ENCODE assay signal across 2 cellular contexts in the genomic region with DNA sequence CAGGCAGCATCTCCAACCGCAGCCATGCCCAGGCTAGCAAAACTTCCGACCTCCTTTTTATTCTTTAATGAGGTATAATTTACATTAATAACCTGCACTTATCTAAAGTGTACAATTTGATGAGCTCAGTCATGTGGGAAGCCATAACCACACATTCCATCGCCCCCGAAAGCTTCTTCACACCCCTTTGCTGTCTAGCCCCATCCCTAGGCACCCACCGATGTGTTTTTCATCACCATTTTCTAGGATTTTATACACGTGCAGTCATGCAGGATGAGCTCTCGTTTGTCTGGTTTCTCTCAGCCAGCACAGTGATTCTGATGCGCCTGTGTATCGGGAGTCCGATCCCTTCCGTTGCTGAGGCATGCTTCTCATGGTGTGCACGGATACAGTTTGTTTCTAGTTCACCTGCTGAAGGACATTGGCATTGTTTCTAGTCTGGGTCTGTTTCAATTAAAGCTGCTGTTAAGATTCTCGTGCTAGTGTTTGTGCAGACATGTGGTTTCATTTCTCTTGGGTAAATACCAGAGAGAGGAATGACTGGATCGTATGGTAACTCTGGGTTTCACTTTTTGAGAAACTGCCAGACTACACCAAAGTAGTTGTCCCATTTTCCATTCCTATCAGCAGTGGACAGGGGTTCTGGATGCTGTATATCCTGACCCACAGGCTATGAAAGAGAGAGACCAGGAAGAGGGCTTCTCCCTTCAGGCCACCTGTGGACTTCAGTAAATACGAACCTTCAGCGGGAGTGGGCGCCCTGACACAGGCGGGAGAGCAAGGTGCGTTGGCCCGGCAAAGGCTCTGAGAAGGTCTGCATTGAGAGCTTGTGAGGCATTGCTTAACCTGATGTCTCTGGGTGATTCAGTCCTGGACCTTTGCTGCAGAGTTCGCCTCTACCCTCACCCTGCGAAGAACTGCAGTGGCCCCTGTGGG.
TF ChIP-seq lines count a peak whose summit lies in the region.

No MANE protein-coding gene starts in this region.

TF ChIP-seq in SK-N-SH, 30 proteins besides CTCF, POLR2A, EP300 and RAD21:
- TF ChIP-seq CHD2 (IDR thresholded peaks at IDR 0.05; ENCODE audit: low read length, partially characterized antibody): no peak
- no peak for TF ChIP-seq MXI1 (IDR thresholded peaks at IDR 0.05; ENCODE audit: low read depth, low read length)
- no peak for TF ChIP-seq RCOR1 (IDR thresholded peaks at IDR 0.05; ENCODE audit: low read length)
- no peak for TF ChIP-seq NRF1 (IDR thresholded peaks at IDR 0.05; ENCODE audit: low read depth, low read length)
- no peak for TF ChIP-seq TEAD4 (IDR thresholded peaks at IDR 0.05; ENCODE audit: borderline replicate concordance, insufficient read depth)
- TF ChIP-seq, protein P1, sequence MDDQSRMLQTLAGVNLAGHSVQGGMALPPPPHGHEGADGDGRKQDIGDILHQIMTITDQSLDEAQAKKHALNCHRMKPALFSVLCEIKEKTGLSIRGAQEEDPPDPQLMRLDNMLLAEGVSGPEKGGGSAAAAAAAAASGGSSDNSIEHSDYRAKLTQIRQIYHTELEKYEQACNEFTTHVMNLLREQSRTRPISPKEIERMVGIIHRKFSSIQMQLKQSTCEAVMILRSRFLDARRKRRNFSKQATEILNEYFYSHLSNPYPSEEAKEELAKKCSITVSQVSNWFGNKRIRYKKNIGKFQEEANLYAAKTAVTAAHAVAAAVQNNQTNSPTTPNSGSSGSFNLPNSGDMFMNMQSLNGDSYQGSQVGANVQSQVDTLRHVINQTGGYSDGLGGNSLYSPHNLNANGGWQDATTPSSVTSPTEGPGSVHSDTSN (IDR thresholded peaks at IDR 0.05): no peak
- TF ChIP-seq POLR2AphosphoS5 (IDR thresholded peaks at IDR 0.05; ENCODE audit: low read depth, low read length): no peak
- no peak for TF ChIP-seq NFIC (IDR thresholded peaks at IDR 0.05; ENCODE audit: borderline replicate concordance)
- TF ChIP-seq, protein P2, sequence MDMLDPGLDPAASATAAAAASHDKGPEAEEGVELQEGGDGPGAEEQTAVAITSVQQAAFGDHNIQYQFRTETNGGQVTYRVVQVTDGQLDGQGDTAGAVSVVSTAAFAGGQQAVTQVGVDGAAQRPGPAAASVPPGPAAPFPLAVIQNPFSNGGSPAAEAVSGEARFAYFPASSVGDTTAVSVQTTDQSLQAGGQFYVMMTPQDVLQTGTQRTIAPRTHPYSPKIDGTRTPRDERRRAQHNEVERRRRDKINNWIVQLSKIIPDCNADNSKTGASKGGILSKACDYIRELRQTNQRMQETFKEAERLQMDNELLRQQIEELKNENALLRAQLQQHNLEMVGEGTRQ (IDR thresholded peaks at IDR 0.05; ENCODE audit: borderline replicate concordance, low read depth, low read length): no peak
- TF ChIP-seq ELF1 (IDR thresholded peaks at IDR 0.05): no peak
- TF ChIP-seq SMC3 (IDR thresholded peaks at IDR 0.05; ENCODE audit: low read depth, low read length): no peak
- no peak for TF ChIP-seq GABPA (IDR thresholded peaks at IDR 0.05; ENCODE audit: low read depth)
- TF ChIP-seq SIN3A (IDR thresholded peaks at IDR 0.05; ENCODE audit: borderline replicate concordance, low read depth, low read length): no peak
- no peak for TF ChIP-seq RFX5 (IDR thresholded peaks at IDR 0.05; ENCODE audit: low read length)
- TF ChIP-seq TAF1 (IDR thresholded peaks at IDR 0.05; ENCODE audit: borderline replicate concordance, low read depth, low read length): no peak
- TF ChIP-seq MEF2A (IDR thresholded peaks at IDR 0.05; ENCODE audit: borderline replicate concordance, low read depth): no peak
- TF ChIP-seq FOXM1 (IDR thresholded peaks at IDR 0.05; ENCODE audit: low read depth): no peak
- TF ChIP-seq FOXJ3 (CRISPR knock-in tag; IDR thresholded peaks at IDR 0.05): no peak
TF ChIP-seq in SK-N-SH: peak in this region for 0.

TF ChIP-seq in SK-N-SH treated with all-trans-retinoic acid at 6 μM for 48 hours, 23 proteins besides CTCF, POLR2A, EP300 and RAD21:
- TF ChIP-seq, protein P3, sequence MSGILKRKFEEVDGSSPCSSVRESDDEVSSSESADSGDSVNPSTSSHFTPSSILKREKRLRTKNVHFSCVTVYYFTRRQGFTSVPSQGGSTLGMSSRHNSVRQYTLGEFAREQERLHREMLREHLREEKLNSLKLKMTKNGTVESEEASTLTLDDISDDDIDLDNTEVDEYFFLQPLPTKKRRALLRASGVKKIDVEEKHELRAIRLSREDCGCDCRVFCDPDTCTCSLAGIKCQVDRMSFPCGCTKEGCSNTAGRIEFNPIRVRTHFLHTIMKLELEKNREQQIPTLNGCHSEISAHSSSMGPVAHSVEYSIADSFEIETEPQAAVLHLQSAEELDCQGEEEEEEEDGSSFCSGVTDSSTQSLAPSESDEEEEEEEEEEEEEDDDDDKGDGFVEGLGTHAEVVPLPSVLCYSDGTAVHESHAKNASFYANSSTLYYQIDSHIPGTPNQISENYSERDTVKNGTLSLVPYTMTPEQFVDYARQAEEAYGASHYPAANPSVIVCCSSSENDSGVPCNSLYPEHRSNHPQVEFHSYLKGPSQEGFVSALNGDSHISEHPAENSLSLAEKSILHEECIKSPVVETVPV (CRISPR knock-in tag; IDR thresholded peaks at IDR 0.05): no peak
- TF ChIP-seq ISL1 (CRISPR knock-in tag; IDR thresholded peaks at IDR 0.05): no peak
- TF ChIP-seq ZNF8 (CRISPR knock-in tag; IDR thresholded peaks at IDR 0.05): no peak
- no peak for TF ChIP-seq TCF4 (CRISPR knock-in tag; IDR thresholded peaks at IDR 0.05; ENCODE audit: borderline replicate concordance)
